In the genomic region with DNA sequence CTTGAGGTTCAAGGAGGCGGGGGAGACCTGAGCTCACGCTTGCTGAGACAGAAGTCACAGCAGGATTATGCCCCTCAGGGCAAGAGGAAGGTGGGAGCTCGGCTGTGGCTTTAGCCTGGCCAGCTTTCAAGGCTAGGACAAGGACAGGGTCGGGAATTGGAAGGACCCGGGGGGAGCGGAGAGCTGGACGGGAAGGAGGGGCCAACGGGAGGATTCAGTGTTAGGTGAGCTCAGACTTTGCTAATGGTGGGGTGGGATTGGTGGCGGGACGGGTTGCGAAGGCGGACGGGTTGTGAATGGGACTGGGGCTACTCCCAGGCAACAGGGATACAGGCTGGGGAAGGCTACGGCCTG, we compare ENCODE assay signal across 8 cellular contexts. TPM values are rescaled to one million over a fixed set of nuclear protein-coding genes. Genes with fewer than 3 reads are reported as not detected.
DNase-seq lines count a peak whose midpoint lies in the region; ATAC-seq and TF ChIP-seq lines count a peak whose summit lies in the region.

No MANE protein-coding gene starts in this region.

- no peak for ATAC-seq in right lobe of liver

- no peaks in the 10 kb centered on the region for H3K9me3 ChIP-seq in right lobe of liver
- H3K9me3 ChIP-seq in transverse colon: no peaks in the 10 kb centered on the region

- TF ChIP-seq EP300 in transverse colon (IDR thresholded peaks at IDR 0.05; ENCODE audit: low read depth): no peak

- peaks cover 14% of the 10 kb centered on the region for H3K36me3 Mint-ChIP-seq in activated naive CD4-positive, alpha-beta T cell treated with anti-CD3 and anti-CD28 coated beads for 36 hours (ENCODE audit: low read depth)

- no peaks in the 10 kb centered on the region for H3K27me3 ChIP-seq in right lobe of liver
- no peaks in the 10 kb centered on the region for H3K27me3 ChIP-seq in transverse colon

- no peaks in the 10 kb centered on the region for H3K9me3 Mint-ChIP-seq in activated naive CD4-positive, alpha-beta T cell treated with anti-CD3 and anti-CD28 coated beads for 36 hours

- peak overlapping the region; percentile 88 for H3K4me3 Mint-ChIP-seq in activated naive CD4-positive, alpha-beta T cell treated with anti-CD3 and anti-CD28 coated beads for 36 hours

- H3K4me3 ChIP-seq in astrocyte of the spinal cord (ENCODE audit: low read depth, low read length): peak overlapping the region; percentile 90
- peak overlapping the region; percentile 56 to 99 (median 92) for H3K4me3 ChIP-seq in right lobe of liver
- peak overlapping the region in 3 of 4 donors; percentile 49 to 79 (median 57) for H3K4me3 ChIP-seq in transverse colon

- TF ChIP-seq CTCF in astrocyte of the spinal cord (IDR thresholded peaks at IDR 0.05; ENCODE audit: low read depth, low read length) (no peak), right lobe of liver (IDR thresholded peaks at IDR 0.05) (no peak), transverse colon (IDR thresholded peaks at IDR 0.05) (no peak)

- H3K27ac ChIP-seq in right lobe of liver (peak overlapping the region in 1 of 3 donors; percentile 32), transverse colon (peak overlapping the region; percentile 85 to 95 (median 92))

- no peaks in the 10 kb centered on the region for H3K27me3 Mint-ChIP-seq in activated naive CD4-positive, alpha-beta T cell treated with anti-CD3 and anti-CD28 coated beads for 36 hours (ENCODE audit: low read depth)

- no peak for TF ChIP-seq POLR2A in right lobe of liver (IDR thresholded peaks at IDR 0.05)
- TF ChIP-seq POLR2A in transverse colon (IDR thresholded peaks at IDR 0.05): no peak

- H3K36me3 ChIP-seq in right lobe of liver: no peaks in the 10 kb centered on the region
- no peaks in the 10 kb centered on the region for H3K36me3 ChIP-seq in transverse colon

- intact Hi-C loops in activated naive CD4-positive, alpha-beta T cell treated with anti-CD3 and anti-CD28 coated beads for 36 hours (cut with micrococcal nuclease): loop anchor here (1.0 to 5.0 kb wide), 8 partner anchors 11 to 1738 kb away; a partner anchor contains a TSS
- intact Hi-C loops in right lobe of liver (cut with DNase I) (no loop called here), transverse colon (cut with DNase I; ENCODE audit: low total_unique reads) (no loop called here)

- in situ Hi-C loops in astrocyte of the spinal cord (cut with HindIII; ENCODE audit: low sequenced_read_pairs): no loop called here
- in situ Hi-C loops in transverse colon (cut with MboI; ENCODE audit: low pct_ligation_motif_present in 1 of 4, low pct_unique_long_range_greater_than_20kb in 1 of 4, low sequenced_read_pairs in 3 of 4): no loop called here

- H3K4me1 Mint-ChIP-seq in activated naive CD4-positive, alpha-beta T cell treated with anti-CD3 and anti-CD28 coated beads for 36 hours (ENCODE audit: low read depth): peaks cover 26% of the 10 kb centered on the region

- 9% methylated on average over 14 of the region's 14 CpGs for WGBS in right lobe of liver (ENCODE audit: insufficient coverage, low coverage, low lambda C conversion rate, missing lambda C conversion rate)
- 30% methylated on average over 14 of the region's 14 CpGs; no CpG with 5 or more reads in 1 of the 2 donors for WGBS in transverse colon (ENCODE audit: low coverage in 1 of 2), 2 donors

- no peak for DNase-seq in activated naive CD4-positive, alpha-beta T cell treated with anti-CD3 and anti-CD28 coated beads for 36 hours
- no peak for DNase-seq in activated naive CD4-positive, alpha-beta T cell (lab: John Stamatoyannopoulos, UW)
- DNase-seq in astrocyte of the spinal cord (ENCODE audit: low read depth, low spot score) (no peak), right lobe of liver (no peak), transverse colon (no peak), NCI-H345 (lab: John Stamatoyannopoulos, UW) (no peak), NCI-H1417 (lab: John Stamatoyannopoulos, UW) (no peak), superior temporal gyrus (ENCODE audit: extremely low spot score) (no peak)

- peak overlapping the region; percentile 97 for H3K27ac Mint-ChIP-seq in activated naive CD4-positive, alpha-beta T cell treated with anti-CD3 and anti-CD28 coated beads for 36 hours

- H3K4me1 ChIP-seq in right lobe of liver (peaks cover 0 to 14% (median 5%) of the 10 kb centered on the region in 4 donors), transverse colon (peaks cover 10 to 18% (median 15%) of the 10 kb centered on the region in 4 donors)

- CTCF ChIA-PET in activated naive CD4-positive, alpha-beta T cell treated with anti-CD3 and anti-CD28 coated beads for 36 hours (lab: Charles Lee): interaction anchor here (0.6 to 2.2 kb wide), 5 partner anchors 10 to 110 kb away, joined by 4 to 7 read pairs (median 6); no protein-coding TSS in a partner anchor

RNA-seq across cellular contexts. Expression of a gene that starts 0.2 kb away (rescaled TPM):
- total RNA-seq in activated naive CD4-positive, alpha-beta T cell treated with anti-CD3 and anti-CD28 coated beads for 36 hours: under 1 TPM; 0.48 to 0.67 TPM
- total RNA-seq in right lobe of liver: under 1 TPM in 4 of 6 experiments, not detected in 2; 0.22 to 0.88 (median 0.32) TPM
- 1 to 10 TPM in 1 of 4 donors, under 1 TPM in 1, not detected in 2; 0.79 to 1.1 TPM for total RNA-seq in transverse colon

RNA-seq across cellular contexts. Expression of a gene that starts 0.4 kb away (rescaled TPM):
- total RNA-seq in activated naive CD4-positive, alpha-beta T cell treated with anti-CD3 and anti-CD28 coated beads for 36 hours: 100 to 1,000 TPM; 169 to 170 TPM
- total RNA-seq in right lobe of liver (10 to 100 TPM; 21.2 to 41.1 (median 32.3) TPM), transverse colon (100 to 1,000 TPM in 1 of 4 donors, 10 to 100 TPM in 3; 25.3 to 113 (median 52.9) TPM)

RNA-seq across cellular contexts. Expression of a gene that starts 11.3 kb away (rescaled TPM):
- 10 to 100 TPM; 69.2 to 75.2 TPM for total RNA-seq in activated naive CD4-positive, alpha-beta T cell treated with anti-CD3 and anti-CD28 coated beads for 36 hours
- total RNA-seq in right lobe of liver (100 to 1,000 TPM; 123 to 213 (median 137) TPM), transverse colon (10 to 100 TPM; 12.5 to 47.5 (median 42.2) TPM)
